Comparison of ENCODE assay signal across 1 cellular context in the genomic region with DNA sequence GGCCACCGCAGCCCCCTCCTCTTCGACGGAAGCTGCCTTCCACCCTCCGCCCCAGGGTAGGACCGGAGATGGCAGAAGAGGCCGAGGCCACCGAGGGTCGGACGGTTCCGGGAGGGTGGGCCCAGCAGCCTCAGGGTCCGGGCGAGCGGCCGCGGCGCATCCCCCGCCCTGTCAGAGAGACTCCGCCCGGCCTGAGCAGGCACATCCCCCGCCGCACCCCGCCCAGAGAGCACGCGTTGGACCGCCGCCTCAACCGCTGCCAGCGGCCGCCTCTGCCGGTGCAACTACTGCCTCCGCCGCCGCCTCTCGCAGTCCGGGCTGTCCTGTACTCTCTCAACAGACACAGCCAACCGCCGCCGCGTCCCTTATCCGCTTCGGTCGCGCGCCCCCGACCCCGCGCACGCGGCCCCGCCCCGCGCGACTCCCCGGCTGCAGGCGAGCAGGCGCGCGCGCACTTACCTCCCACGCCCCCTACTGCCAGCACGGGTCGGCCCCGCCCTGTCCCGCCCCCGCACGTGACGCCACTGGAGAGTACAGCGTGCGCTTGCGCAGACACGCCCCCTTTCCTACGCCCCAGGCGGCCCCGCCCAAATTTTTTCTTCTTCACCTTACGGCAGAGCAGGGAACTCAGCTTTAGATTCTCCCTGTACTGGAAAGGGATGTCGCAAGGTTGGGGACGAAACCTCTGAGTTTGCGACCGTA.
TF ChIP-seq lines count a peak whose summit lies in the region.

Gene MYO9A (minus strand): TSS at position 453 of the 702 bp plus-strand sequence. CDS start 71,587 bp downstream, outside the sequence.

TF ChIP-seq in HepG2, 621 proteins besides CTCF, POLR2A, EP300 and RAD21 (continued from another document and continues in another):
- TF ChIP-seq, protein P1, sequence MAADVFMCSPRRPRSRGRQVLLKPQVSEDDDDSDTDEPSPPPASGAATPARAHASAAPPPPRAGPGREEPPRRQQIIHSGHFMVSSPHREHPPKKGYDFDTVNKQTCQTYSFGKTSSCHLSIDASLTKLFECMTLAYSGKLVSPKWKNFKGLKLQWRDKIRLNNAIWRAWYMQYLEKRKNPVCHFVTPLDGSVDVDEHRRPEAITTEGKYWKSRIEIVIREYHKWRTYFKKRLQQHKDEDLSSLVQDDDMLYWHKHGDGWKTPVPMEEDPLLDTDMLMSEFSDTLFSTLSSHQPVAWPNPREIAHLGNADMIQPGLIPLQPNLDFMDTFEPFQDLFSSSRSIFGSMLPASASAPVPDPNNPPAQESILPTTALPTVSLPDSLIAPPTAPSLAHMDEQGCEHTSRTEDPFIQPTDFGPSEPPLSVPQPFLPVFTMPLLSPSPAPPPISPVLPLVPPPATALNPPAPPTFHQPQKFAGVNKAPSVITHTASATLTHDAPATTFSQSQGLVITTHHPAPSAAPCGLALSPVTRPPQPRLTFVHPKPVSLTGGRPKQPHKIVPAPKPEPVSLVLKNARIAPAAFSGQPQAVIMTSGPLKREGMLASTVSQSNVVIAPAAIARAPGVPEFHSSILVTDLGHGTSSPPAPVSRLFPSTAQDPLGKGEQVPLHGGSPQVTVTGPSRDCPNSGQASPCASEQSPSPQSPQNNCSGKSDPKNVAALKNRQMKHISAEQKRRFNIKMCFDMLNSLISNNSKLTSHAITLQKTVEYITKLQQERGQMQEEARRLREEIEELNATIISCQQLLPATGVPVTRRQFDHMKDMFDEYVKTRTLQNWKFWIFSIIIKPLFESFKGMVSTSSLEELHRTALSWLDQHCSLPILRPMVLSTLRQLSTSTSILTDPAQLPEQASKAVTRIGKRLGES (CRISPR knock-in tag; IDR thresholded peaks at IDR 0.05; ENCODE audit: borderline replicate concordance): no peak
- TF ChIP-seq PBX2 (CRISPR knock-in tag; IDR thresholded peaks at IDR 0.05): no peak
- TF ChIP-seq ZNF17 (CRISPR knock-in tag; IDR thresholded peaks at IDR 0.05): no peak
- no peak for TF ChIP-seq SNRNP70 (IDR thresholded peaks at IDR 0.05; ENCODE audit: low read depth, low read length)
- no peak for TF ChIP-seq MATR3 (CRISPR knock-in tag; IDR thresholded peaks at IDR 0.05)
- no peak for TF ChIP-seq DMAP1 (CRISPR knock-in tag; IDR thresholded peaks at IDR 0.05)
- no peak for TF ChIP-seq ZNF354B (CRISPR knock-in tag; IDR thresholded peaks at IDR 0.05)
- no peak for TF ChIP-seq ZNF75D (CRISPR knock-in tag; IDR thresholded peaks at IDR 0.05; ENCODE audit: borderline replicate concordance)
- TF ChIP-seq AHR (CRISPR knock-in tag; IDR thresholded peaks at IDR 0.05): no peak
- TF ChIP-seq ZNF891 (CRISPR knock-in tag; IDR thresholded peaks at IDR 0.05): no peak
- no peak for TF ChIP-seq STAG1 (CRISPR knock-in tag; IDR thresholded peaks at IDR 0.05)
- TF ChIP-seq, protein P2, sequence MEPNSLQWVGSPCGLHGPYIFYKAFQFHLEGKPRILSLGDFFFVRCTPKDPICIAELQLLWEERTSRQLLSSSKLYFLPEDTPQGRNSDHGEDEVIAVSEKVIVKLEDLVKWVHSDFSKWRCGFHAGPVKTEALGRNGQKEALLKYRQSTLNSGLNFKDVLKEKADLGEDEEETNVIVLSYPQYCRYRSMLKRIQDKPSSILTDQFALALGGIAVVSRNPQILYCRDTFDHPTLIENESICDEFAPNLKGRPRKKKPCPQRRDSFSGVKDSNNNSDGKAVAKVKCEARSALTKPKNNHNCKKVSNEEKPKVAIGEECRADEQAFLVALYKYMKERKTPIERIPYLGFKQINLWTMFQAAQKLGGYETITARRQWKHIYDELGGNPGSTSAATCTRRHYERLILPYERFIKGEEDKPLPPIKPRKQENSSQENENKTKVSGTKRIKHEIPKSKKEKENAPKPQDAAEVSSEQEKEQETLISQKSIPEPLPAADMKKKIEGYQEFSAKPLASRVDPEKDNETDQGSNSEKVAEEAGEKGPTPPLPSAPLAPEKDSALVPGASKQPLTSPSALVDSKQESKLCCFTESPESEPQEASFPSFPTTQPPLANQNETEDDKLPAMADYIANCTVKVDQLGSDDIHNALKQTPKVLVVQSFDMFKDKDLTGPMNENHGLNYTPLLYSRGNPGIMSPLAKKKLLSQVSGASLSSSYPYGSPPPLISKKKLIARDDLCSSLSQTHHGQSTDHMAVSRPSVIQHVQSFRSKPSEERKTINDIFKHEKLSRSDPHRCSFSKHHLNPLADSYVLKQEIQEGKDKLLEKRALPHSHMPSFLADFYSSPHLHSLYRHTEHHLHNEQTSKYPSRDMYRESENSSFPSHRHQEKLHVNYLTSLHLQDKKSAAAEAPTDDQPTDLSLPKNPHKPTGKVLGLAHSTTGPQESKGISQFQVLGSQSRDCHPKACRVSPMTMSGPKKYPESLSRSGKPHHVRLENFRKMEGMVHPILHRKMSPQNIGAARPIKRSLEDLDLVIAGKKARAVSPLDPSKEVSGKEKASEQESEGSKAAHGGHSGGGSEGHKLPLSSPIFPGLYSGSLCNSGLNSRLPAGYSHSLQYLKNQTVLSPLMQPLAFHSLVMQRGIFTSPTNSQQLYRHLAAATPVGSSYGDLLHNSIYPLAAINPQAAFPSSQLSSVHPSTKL (CRISPR knock-in tag; IDR thresholded peaks at IDR 0.05): no peak
- no peak for TF ChIP-seq ATM (IDR thresholded peaks at IDR 0.05; ENCODE audit: borderline replicate concordance)
- no peak for TF ChIP-seq LCORL (IDR thresholded peaks at IDR 0.05)
- TF ChIP-seq LCORL (CRISPR knock-in tag; IDR thresholded peaks at IDR 0.05): peak; percentile 26; the same call in 1 of the 2 replicates
- no peak for TF ChIP-seq ZNF496 (CRISPR knock-in tag; IDR thresholded peaks at IDR 0.05; ENCODE audit: insufficient replicate concordance)
- TF ChIP-seq, protein P3, sequence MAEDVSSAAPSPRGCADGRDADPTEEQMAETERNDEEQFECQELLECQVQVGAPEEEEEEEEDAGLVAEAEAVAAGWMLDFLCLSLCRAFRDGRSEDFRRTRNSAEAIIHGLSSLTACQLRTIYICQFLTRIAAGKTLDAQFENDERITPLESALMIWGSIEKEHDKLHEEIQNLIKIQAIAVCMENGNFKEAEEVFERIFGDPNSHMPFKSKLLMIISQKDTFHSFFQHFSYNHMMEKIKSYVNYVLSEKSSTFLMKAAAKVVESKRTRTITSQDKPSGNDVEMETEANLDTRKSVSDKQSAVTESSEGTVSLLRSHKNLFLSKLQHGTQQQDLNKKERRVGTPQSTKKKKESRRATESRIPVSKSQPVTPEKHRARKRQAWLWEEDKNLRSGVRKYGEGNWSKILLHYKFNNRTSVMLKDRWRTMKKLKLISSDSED (CRISPR knock-in tag; IDR thresholded peaks at IDR 0.05): no peak
- TF ChIP-seq ZKSCAN5 (CRISPR knock-in tag; IDR thresholded peaks at IDR 0.05): no peak
- TF ChIP-seq FOXP1 (IDR thresholded peaks at IDR 0.05): no peak
- no peak for TF ChIP-seq FOXP1 (CRISPR knock-in tag; IDR thresholded peaks at IDR 0.05)
- peak; percentile 75 for TF ChIP-seq IKZF4 (CRISPR knock-in tag; IDR thresholded peaks at IDR 0.05; ENCODE audit: borderline replicate concordance, low read depth, not compliant biosample characterization)
- TF ChIP-seq KMT2B (CRISPR knock-in tag; IDR thresholded peaks at IDR 0.05): 0 out of 2 replicates have a peak, but pooled peaks have one; percentile 13
- TF ChIP-seq ZSCAN9 (CRISPR knock-in tag; IDR thresholded peaks at IDR 0.05; ENCODE audit: borderline replicate concordance): 0 out of 2 replicates have a peak, but pooled peaks have one; percentile 6
- 0 out of 2 replicates have a peak, but pooled peaks have one; percentile 39 for TF ChIP-seq CHCHD3 (CRISPR knock-in tag; IDR thresholded peaks at IDR 0.05)
- no peak for TF ChIP-seq ZBTB43 (CRISPR knock-in tag; conservative IDR thresholded peaks at IDR 0.05)
- TF ChIP-seq KDM1A (CRISPR knock-in tag; IDR thresholded peaks at IDR 0.05): no peak
- no peak for TF ChIP-seq AHDC1 (CRISPR knock-in tag; IDR thresholded peaks at IDR 0.05; ENCODE audit: borderline replicate concordance)
- no peak for TF ChIP-seq PLSCR1 (CRISPR knock-in tag; IDR thresholded peaks at IDR 0.05; ENCODE audit: borderline replicate concordance)
- peak; percentile 25 for TF ChIP-seq XRCC5 (optimal IDR thresholded peaks at IDR 0.05; ENCODE audit: low read length)
- TF ChIP-seq SAP130 (CRISPR knock-in tag; IDR thresholded peaks at IDR 0.05; ENCODE audit: low read depth): peak; percentile 82
- TF ChIP-seq ZSCAN20 (CRISPR knock-in tag; IDR thresholded peaks at IDR 0.05; ENCODE audit: borderline replicate concordance): no peak
- TF ChIP-seq, protein P4, sequence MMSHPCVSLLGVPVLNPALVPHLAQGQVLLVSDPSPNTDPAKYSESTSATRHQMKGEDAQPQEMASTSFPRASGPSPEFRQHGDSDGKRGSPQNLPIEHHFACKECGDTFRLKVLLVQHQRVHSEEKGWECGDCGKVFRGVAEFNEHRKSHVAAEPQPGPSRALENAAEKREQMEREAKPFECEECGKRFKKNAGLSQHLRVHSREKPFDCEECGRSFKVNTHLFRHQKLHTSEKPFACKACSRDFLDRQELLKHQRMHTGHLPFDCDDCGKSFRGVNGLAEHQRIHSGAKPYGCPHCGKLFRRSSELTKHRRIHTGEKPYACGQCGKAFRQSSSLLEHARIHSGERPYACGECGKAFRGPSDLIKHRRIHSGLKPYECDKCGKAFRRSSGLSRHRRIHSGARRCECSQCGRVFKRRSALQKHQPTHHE (CRISPR knock-in tag; IDR thresholded peaks at IDR 0.05; ENCODE audit: borderline replicate concordance): peak; percentile 54; the same call in 1 of the 2 replicates
- TF ChIP-seq, protein P5, sequence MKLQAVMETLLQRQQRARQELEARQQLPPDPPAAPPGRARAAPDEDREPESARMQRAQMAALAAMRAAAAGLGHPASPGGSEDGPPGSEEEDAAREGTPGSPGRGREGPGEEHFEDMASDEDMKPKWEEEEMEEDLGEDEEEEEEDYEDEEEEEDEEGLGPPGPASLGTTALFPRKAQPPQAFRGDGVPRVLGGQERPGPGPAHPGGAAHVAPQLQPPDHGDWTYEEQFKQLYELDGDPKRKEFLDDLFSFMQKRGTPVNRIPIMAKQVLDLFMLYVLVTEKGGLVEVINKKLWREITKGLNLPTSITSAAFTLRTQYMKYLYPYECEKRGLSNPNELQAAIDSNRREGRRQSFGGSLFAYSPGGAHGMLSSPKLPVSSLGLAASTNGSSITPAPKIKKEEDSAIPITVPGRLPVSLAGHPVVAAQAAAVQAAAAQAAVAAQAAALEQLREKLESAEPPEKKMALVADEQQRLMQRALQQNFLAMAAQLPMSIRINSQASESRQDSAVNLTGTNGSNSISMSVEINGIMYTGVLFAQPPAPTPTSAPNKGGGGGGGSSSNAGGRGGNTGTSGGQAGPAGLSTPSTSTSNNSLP (IDR thresholded peaks at IDR 0.05; ENCODE audit: low read depth, low read length): 0 out of 2 replicates have a peak, but pooled peaks have one; percentile 21
- no peak for TF ChIP-seq CBX2 (IDR thresholded peaks at IDR 0.05; ENCODE audit: low read depth, low read length)
- no peak for TF ChIP-seq CBX2 (CRISPR knock-in tag; IDR thresholded peaks at IDR 0.05; ENCODE audit: low read depth)
- TF ChIP-seq ARNTL (CRISPR knock-in tag; IDR thresholded peaks at IDR 0.05): peak; percentile 95
